ENCODE assay signal across 8 cellular contexts in genomic region chr17:42274812-42275526, GRCh38. TPM values are rescaled to one million over a fixed set of nuclear protein-coding genes. Genes with fewer than 3 reads are reported as not detected.
A peak's percentile ranks its signal among the peaks of the same experiment; 100 is the strongest.
DNase-seq lines count a peak whose midpoint lies in the region; ATAC-seq, FAIRE-seq and TF ChIP-seq lines count a peak whose summit lies in the region.

No MANE protein-coding gene starts in this region.

- H3K27ac Mint-ChIP-seq in activated naive CD8-positive, alpha-beta T cell treated with anti-CD3 and anti-CD28 coated beads for 36 hours, result peak overlapping the region; percentile 92

- peak overlapping the region; percentile 74 for H2AFZ ChIP-seq in keratinocyte (ENCODE audit: control insufficient read depth, low read length)

- H3K9ac ChIP-seq in keratinocyte (ENCODE audit: control insufficient read depth, extremely low read depth, insufficient read depth, low read length), result peak overlapping the region; percentile 72

- peaks cover 51% of the 10 kb centered on the region for H3K4me1 Mint-ChIP-seq in activated naive CD8-positive, alpha-beta T cell treated with anti-CD3 and anti-CD28 coated beads for 36 hours

- peak overlapping the region; percentile 73 to 80 (median 75) for H3K4me3 ChIP-seq in keratinocyte (ENCODE audit: control insufficient read depth in 2 of 3, extremely low read depth in 1 of 3, insufficient read depth in 2 of 3, low read depth in 1 of 3, low read length in 3 of 3)

- TF ChIP-seq CTCF in keratinocyte (optimal IDR thresholded peaks at IDR 0.05 in 1 of 3, IDR thresholded peaks at IDR 0.05 in 1 of 3, conservative IDR thresholded peaks at IDR 0.05 in 1 of 3; ENCODE audit: extremely low read depth in 1 of 3, insufficient read depth in 2 of 3, low read length in 3 of 3), result no peak

- dilution Hi-C loops in keratinocyte (cut with MboI; ENCODE audit: extremely low pct_ligation_motif_present, low sequenced_read_pairs), result no loop called here

- no peaks in the 10 kb centered on the region for H3K9me3 ChIP-seq in keratinocyte (ENCODE audit: control insufficient read depth, low read depth, low read length)

- H3K4me2 ChIP-seq in keratinocyte (ENCODE audit: control insufficient read depth, extremely low read depth, insufficient read depth, low read depth, low read length), result peak overlapping the region; percentile 92

- DNase-seq in NCI-H2171 treated with DMSO at 0.1 percent for 48 hours (lab: John Stamatoyannopoulos, UW), result peak; percentile 58
- DNase-seq in NCI-H2171 (lab: John Stamatoyannopoulos, UW), result no peak
- DNase-seq in activated naive CD8-positive, alpha-beta T cell treated with anti-CD3 and anti-CD28 coated beads for 36 hours, result no peak
- DNase-seq in keratinocyte (ENCODE audit: low read depth, low spot score), result no peak
- peak; percentile 38 for DNase-seq in superior temporal gyrus (ENCODE audit: extremely low spot score)

- H3K27me3 Mint-ChIP-seq in activated naive CD8-positive, alpha-beta T cell treated with anti-CD3 and anti-CD28 coated beads for 36 hours, result no peaks in the 10 kb centered on the region

- H3K9me1 ChIP-seq in keratinocyte (ENCODE audit: control insufficient read depth, extremely low read depth, insufficient read depth, low read length), result no peaks in the 10 kb centered on the region

- FAIRE-seq in keratinocyte (lab: Jason Lieb, UNC), result peak; percentile 13

- no peak overlapping the region for H3K27ac ChIP-seq in keratinocyte (ENCODE audit: control insufficient read depth, insufficient read depth, low read length)

- H3K36me3 ChIP-seq in keratinocyte (ENCODE audit: control insufficient read depth in 2 of 2, extremely low read depth in 1 of 2, insufficient read depth in 2 of 2, low read length in 2 of 2), result no peaks in the 10 kb centered on the region

- H3K36me3 Mint-ChIP-seq in activated naive CD8-positive, alpha-beta T cell treated with anti-CD3 and anti-CD28 coated beads for 36 hours, result peaks cover 17% of the 10 kb centered on the region

- peaks cover 8% of the 10 kb centered on the region for H3K79me2 ChIP-seq in keratinocyte (ENCODE audit: control insufficient read depth, insufficient read depth, low read length)

- H4K20me1 ChIP-seq in keratinocyte (ENCODE audit: control insufficient read depth, extremely low read depth, insufficient read depth, low read length), result no peaks in the 10 kb centered on the region

- no peaks in the 10 kb centered on the region for H3K27me3 ChIP-seq in keratinocyte (ENCODE audit: control insufficient read depth, extremely low read depth, insufficient read depth, low read length)

- no peak for ATAC-seq in HG02571 (IDR thresholded peaks at IDR 0.05; ENCODE audit: unreplicated experiment)
- ATAC-seq in HG03521 (IDR thresholded peaks at IDR 0.05; ENCODE audit: unreplicated experiment), result no peak
- ATAC-seq in GM19463 (IDR thresholded peaks at IDR 0.05; ENCODE audit: unreplicated experiment), result no peak

- no peaks in the 10 kb centered on the region for H3K9me3 Mint-ChIP-seq in activated naive CD8-positive, alpha-beta T cell treated with anti-CD3 and anti-CD28 coated beads for 36 hours

- H3K4me3 Mint-ChIP-seq in activated naive CD8-positive, alpha-beta T cell treated with anti-CD3 and anti-CD28 coated beads for 36 hours, result peak overlapping the region; percentile 94

- H3K4me1 ChIP-seq in keratinocyte (ENCODE audit: control insufficient read depth, extremely low read depth, insufficient read depth, low read length), result peaks cover 15% of the 10 kb centered on the region

RNA-seq across cellular contexts. Expression of gene STAT5B, which starts 1.2 kb away (rescaled TPM):
- 10 to 100 TPM; 60.7 to 68.6 TPM for total RNA-seq in activated naive CD8-positive, alpha-beta T cell treated with anti-CD3 and anti-CD28 coated beads for 36 hours
- polyA plus RNA-seq in keratinocyte, result 10.9 to 16.1 TPM (median 12.4 TPM) in 3 replicates
- polyA plus RNA-seq in keratinocyte (2011; ENCODE audit: low read depth), result 7.1 TPM
- 7.8 and 11.7 TPM in 2 replicates for polyA plus RNA-seq in keratinocyte (2011; cell fraction: cytosol; rRNA removed)
- polyA plus RNA-seq in keratinocyte (2011; cell fraction: nucleus; rRNA removed), result 30.5 and 32.6 TPM in 2 replicates
- polyA plus RNA-seq in keratinocyte (2012; ENCODE audit: low replicate concordance), result 8.2 and 9.9 TPM in 2 replicates
- polyA minus RNA-seq in keratinocyte, result 11.5 to 18.1 TPM (median 13.1 TPM) in 3 replicates
- 16.9 TPM for polyA minus RNA-seq in keratinocyte (2011; cell fraction: cytosol; rRNA and poly(A)+ RNA removed)
- polyA minus RNA-seq in keratinocyte (2011; cell fraction: nucleus; rRNA and poly(A)+ RNA removed), result 11.2 and 13.8 TPM in 2 replicates

RNA-seq across cellular contexts. Expression of gene STAT5A, which starts 13.3 kb away (rescaled TPM):
- 100 to 1,000 TPM; 116 to 121 TPM for total RNA-seq in activated naive CD8-positive, alpha-beta T cell treated with anti-CD3 and anti-CD28 coated beads for 36 hours
- polyA plus RNA-seq in keratinocyte, result 0.28 to 0.53 TPM (median 0.51 TPM) in 3 replicates
- polyA plus RNA-seq in keratinocyte (2011; ENCODE audit: low read depth), result 1.7 TPM
- polyA plus RNA-seq in keratinocyte (2011; cell fraction: cytosol; rRNA removed), result 0.32 and 0.61 TPM in 2 replicates
- polyA plus RNA-seq in keratinocyte (2011; cell fraction: nucleus; rRNA removed), result 0.64 and 1.2 TPM in 2 replicates
- polyA plus RNA-seq in keratinocyte (2012; ENCODE audit: low replicate concordance), result 0.39 and 2.2 TPM in 2 replicates
- polyA minus RNA-seq in keratinocyte, result 0.43 to 2.8 TPM (median 0.77 TPM) in 3 replicates
- polyA minus RNA-seq in keratinocyte (2011; cell fraction: cytosol; rRNA and poly(A)+ RNA removed), result 1.2 TPM
- polyA minus RNA-seq in keratinocyte (2011; cell fraction: nucleus; rRNA and poly(A)+ RNA removed), result 0.74 and 3.1 TPM in 2 replicates

Comparison
In these comparisons a context has a peak if more than half of its experiments do, and no peak if none do; other contexts are left out.
1. DNase-seq: peak in NCI-H2171 treated with DMSO at 0.1 percent for 48 hours (single experiment) and superior temporal gyrus (single experiment); none in NCI-H2171 (single experiment), activated naive CD8-positive, alpha-beta T cell treated with anti-CD3 and anti-CD28 coated beads for 36 hours (single experiment) and keratinocyte (single experiment).